23 cellular contexts compared by ENCODE assay signal in the genomic region with DNA sequence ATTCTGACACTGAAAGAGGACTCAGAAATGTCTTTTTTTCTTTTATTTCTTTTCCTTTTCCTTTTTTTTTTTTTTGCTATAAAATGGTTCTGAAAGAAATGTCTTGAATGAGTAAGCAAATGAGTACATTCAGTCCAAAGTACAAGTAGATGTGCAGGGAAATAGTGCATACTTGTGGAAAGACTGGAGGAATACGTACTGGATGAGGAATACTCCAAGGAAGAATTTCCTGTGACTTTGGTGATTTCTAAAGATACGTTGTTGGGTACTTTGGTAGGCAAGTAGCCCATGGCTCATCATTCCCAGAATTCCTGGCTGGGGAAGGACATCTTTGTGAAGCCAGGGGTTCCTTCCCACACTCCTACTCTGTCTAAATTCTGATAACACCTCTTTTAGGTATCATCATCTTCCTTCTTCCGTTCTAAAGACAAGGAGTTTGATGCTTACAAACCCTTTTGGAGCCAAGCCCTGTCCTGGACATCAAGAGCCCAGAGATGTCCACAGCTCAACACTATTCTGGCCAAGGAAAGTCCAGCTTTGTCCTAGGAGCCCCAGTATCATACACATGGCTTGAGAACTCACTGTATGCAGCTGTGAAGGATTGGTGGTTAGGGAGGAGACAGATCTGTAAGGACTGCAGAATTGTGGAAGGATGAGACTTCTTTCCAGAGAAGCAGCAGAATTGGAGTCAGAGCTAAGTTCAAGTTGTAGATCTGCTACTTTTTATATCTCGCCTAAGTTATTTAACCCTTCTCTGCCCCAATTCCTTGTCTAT. TPM values are rescaled to one million over a fixed set of nuclear protein-coding genes. Genes with fewer than 3 reads are reported as not detected.
A peak's percentile ranks its signal among the peaks of the same experiment; 100 is the strongest.
DNase-seq lines count a peak whose midpoint lies in the region; ATAC-seq and TF ChIP-seq lines count a peak whose summit lies in the region.
"Had no signal": no experiment of that assay in that cellular context is flagged by ENCODE, and none has a peak within 500 bp of the region (broad histone marks: within the 10 kb centered on the region; RNA-seq: fewer than 3 reads in every experiment).

No MANE protein-coding gene starts in this region.

- H3K9me3 Mint-ChIP-seq in nephron progenitor cell, result peaks cover 5% of the 10 kb centered on the region
- H3K9me3 Mint-ChIP-seq: activated CD4-positive, alpha-beta memory T cell treated with anti-CD3 and anti-CD28 coated beads for 36 hours; activated naive CD4-positive, alpha-beta T cell treated with anti-CD3 and anti-CD28 coated beads, Interleukin-2, amount 50 U/mL, for 24 hours; CD8-positive, alpha-beta T cell; GM23338; IgD-negative memory B cell; naive thymus-derived CD8-positive, alpha-beta T cell; stimulated activated memory B cell treated with anti-CD40 and anti-IgM and Interleukin-4, amounts not matched to agents 10 μg/mL and 1 μg/mL and 100 μg/mL, for 72 hours had no signal

- TF ChIP-seq CTCF in AG04449 (IDR thresholded peaks at IDR 0.05; ENCODE audit: insufficient read depth, low read length, missing control alignments), result no peak
- no peak for TF ChIP-seq CTCF in nephron progenitor cell (IDR thresholded peaks at IDR 0.05)

- POLR2A ChIA-PET in AG04449 (lab: Yijun Ruan, JAX), result no interaction called here

- peaks cover 13% of the 10 kb centered on the region for H3K4me1 Mint-ChIP-seq in nephron progenitor cell

- no peak overlapping the region for H3K4me3 Mint-ChIP-seq in nephron progenitor cell
- H3K4me3 Mint-ChIP-seq: activated CD4-positive, alpha-beta memory T cell treated with anti-CD3 and anti-CD28 coated beads for 36 hours; activated naive CD4-positive, alpha-beta T cell treated with anti-CD3 and anti-CD28 coated beads, Interleukin-2, amount 50 U/mL, for 24 hours; CD8-positive, alpha-beta T cell; GM23338; naive thymus-derived CD8-positive, alpha-beta T cell; stimulated activated memory B cell treated with anti-CD40 and anti-IgM and Interleukin-4, amounts not matched to agents 10 μg/mL and 1 μg/mL and 100 μg/mL, for 72 hours had no signal

- no peak overlapping the region for H3K4me3 ChIP-seq in AG04449 (ENCODE audit: low read depth, low read length)
- H3K4me3 ChIP-seq: dorsolateral prefrontal cortex, GM23338, heart left ventricle, lung, prostate gland had no signal

- H3K36me3 Mint-ChIP-seq in nephron progenitor cell (ENCODE audit: low read depth), result no peaks in the 10 kb centered on the region
- H3K36me3 Mint-ChIP-seq: activated CD4-positive, alpha-beta memory T cell treated with anti-CD3 and anti-CD28 coated beads for 36 hours; activated naive CD4-positive, alpha-beta T cell treated with anti-CD3 and anti-CD28 coated beads, Interleukin-2, amount 50 U/mL, for 24 hours; IgD-negative memory B cell; naive thymus-derived CD8-positive, alpha-beta T cell; stimulated activated memory B cell treated with anti-CD40 and anti-IgM and Interleukin-4, amounts not matched to agents 10 μg/mL and 1 μg/mL and 100 μg/mL, for 72 hours had no signal

- peak; percentile 40 for DNase-seq in AG04449 (ENCODE audit: low read depth, low spot score)
- peak; percentile 67 for DNase-seq in LHCN-M2 (ENCODE audit: low read depth)
- peak; percentile 30 for DNase-seq in fibroblast of gingiva (ENCODE audit: low read depth)
- DNase-seq in nephron progenitor cell, result no peak
- DNase-seq in NCI-H774 (lab: John Stamatoyannopoulos, UW), result no peak
- no peak for DNase-seq in NCI-H524 (lab: John Stamatoyannopoulos, UW)
- no peak for DNase-seq in stimulated activated CD4-positive, alpha-beta T cell treated with anti-CD3 and anti-CD28 coated beads, Interleukin-12 subunit alpha, Interleukin-12 subunit beta, amount 100 ng/mL, for 4 hours
- DNase-seq: activated CD4-positive, alpha-beta memory T cell treated with anti-CD3 and anti-CD28 coated beads for 36 hours; CD8-positive, alpha-beta T cell; MV-4-11; naive thymus-derived CD8-positive, alpha-beta T cell; NCI-H2029; NCI-H446; stimulated activated CD4-positive, alpha-beta T cell treated with anti-CD3 and anti-CD28 coated beads, Interleukin-15, amount 100 ng/mL, for 24 hours had no signal

- peak overlapping the region; percentile 96 for H3K27ac Mint-ChIP-seq in nephron progenitor cell
- H3K27ac Mint-ChIP-seq: activated CD4-positive, alpha-beta memory T cell treated with anti-CD3 and anti-CD28 coated beads for 36 hours; activated naive CD4-positive, alpha-beta T cell treated with anti-CD3 and anti-CD28 coated beads, Interleukin-2, amount 50 U/mL, for 24 hours; CD8-positive, alpha-beta T cell; GM23338; stimulated activated memory B cell treated with anti-CD40 and anti-IgM and Interleukin-4, amounts not matched to agents 10 μg/mL and 1 μg/mL and 100 μg/mL, for 72 hours had no signal

- ATAC-seq in HG02938 (IDR thresholded peaks at IDR 0.05; ENCODE audit: unreplicated experiment), result no peak
- ATAC-seq: CD8-positive, alpha-beta T cell; GM23338; heart left ventricle; naive thymus-derived CD8-positive, alpha-beta T cell; stimulated activated memory B cell treated with anti-CD40 and anti-IgM and Interleukin-4, amounts not matched to agents 10 μg/mL and 1 μg/mL and 100 μg/mL, for 72 hours had no signal

- CTCF ChIA-PET in AG04449 (lab: Yijun Ruan, JAX), result interaction anchor here (0.8 kb wide), 1 partner anchor 53 kb away, joined by 3 read pairs; a partner anchor contains a TSS

- H3K27me3 Mint-ChIP-seq in nephron progenitor cell (ENCODE audit: low read depth, poor library complexity), result no peaks in the 10 kb centered on the region
- H3K27me3 Mint-ChIP-seq: activated CD4-positive, alpha-beta memory T cell treated with anti-CD3 and anti-CD28 coated beads for 36 hours; activated naive CD4-positive, alpha-beta T cell treated with anti-CD3 and anti-CD28 coated beads, Interleukin-2, amount 50 U/mL, for 24 hours; IgD-negative memory B cell; stimulated activated memory B cell treated with anti-CD40 and anti-IgM and Interleukin-4, amounts not matched to agents 10 μg/mL and 1 μg/mL and 100 μg/mL, for 72 hours had no signal

RNA-seq across cellular contexts. Expression of a gene that starts 4.8 kb away (rescaled TPM):
- total RNA-seq in LHCN-M2 (2014; rRNA removed), result 121 and 126 TPM in 2 replicates
- polyA plus RNA-seq in LHCN-M2 (2012), result 35.4 TPM

RNA-seq across cellular contexts. Expression of a gene that starts 6.2 kb away (rescaled TPM):
- 13.7 and 18.5 TPM in 2 replicates for total RNA-seq in LHCN-M2 (2014; rRNA removed)
- polyA plus RNA-seq in LHCN-M2 (2012), result 16.0 TPM

RNA-seq across cellular contexts. Expression of a gene that starts 38.6 kb away (rescaled TPM):
- 36.5 and 38.3 TPM in 2 replicates for total RNA-seq in LHCN-M2 (2014; rRNA removed)
- polyA plus RNA-seq in LHCN-M2 (2012), result 84.8 TPM

RNA-seq across cellular contexts. Expression of a gene that starts 53.3 kb away (rescaled TPM):
- total RNA-seq in LHCN-M2 (2014; rRNA removed), result 23.3 and 25.0 TPM in 2 replicates
- 23.7 TPM for polyA plus RNA-seq in LHCN-M2 (2012)

Comparison
In these comparisons a context has a peak if more than half of its experiments do, and no peak if none do; other contexts are left out.
1. DNase-seq: peak in AG04449 (single experiment), LHCN-M2 (single experiment) and fibroblast of gingiva (single experiment); none in nephron progenitor cell (single experiment), NCI-H774 (single experiment), NCI-H524 (0 of 2) and stimulated activated CD4-positive, alpha-beta T cell treated with anti-CD3 and anti-CD28 coated beads, Interleukin-12 subunit alpha, Interleukin-12 subunit beta, amount 100 ng/mL, for 4 hours (single experiment).